ENCODE assay signal across 27 cellular contexts in genomic region chr20:17343091-17343490, GRCh38.
"Had no signal": no experiment of that assay in that cellular context is flagged by ENCODE, and none has a peak within 500 bp of the region (broad histone marks: within the 10 kb centered on the region; RNA-seq: fewer than 3 reads in every experiment).

No MANE protein-coding gene starts in this region.

- H3K36me3 ChIP-seq: ascending aorta, breast epithelium, cardiac muscle cell, colonic mucosa, gastroesophageal sphincter had no signal

- H3K27me3 Mint-ChIP-seq: activated CD4-positive, alpha-beta memory T cell treated with anti-CD3 and anti-CD28 coated beads for 36 hours; activated CD4-positive, alpha-beta T cell treated with anti-CD3 and anti-CD28 coated beads, Interleukin-2, amount 10 ng/mL, durations not matched to agents 24 days and 14 days; activated CD8-positive, alpha-beta memory T cell treated with anti-CD3 and anti-CD28 coated beads, Interleukin-2, amount 10 ng/mL, durations not matched to agents 7 days and 5 days; activated naive CD8-positive, alpha-beta T cell treated with anti-CD3 and anti-CD28 coated beads, Interleukin-2, amount 50 U/mL, for 24 hours had no signal

- H3K27me3 ChIP-seq: ascending aorta, cardiac muscle cell, colonic mucosa had no signal

- H3K9me3 ChIP-seq: ascending aorta, breast epithelium, colonic mucosa had no signal

- DNase-seq: activated CD4-positive, alpha-beta memory T cell treated with anti-CD3 and anti-CD28 coated beads for 36 hours; activated CD4-positive, alpha-beta T cell treated with anti-CD3 and anti-CD28 coated beads for 36 hours; activated CD4-positive, alpha-beta T cell treated with anti-CD3 and anti-CD28 coated beads, Interleukin-2, amount 10 ng/mL, durations not matched to agents 24 days and 14 days; activated CD4-positive, CD25-positive, alpha-beta regulatory T cell; activated CD4-positive, CD25-positive, alpha-beta regulatory T cell treated with anti-CD3 and anti-CD28 coated beads, Interleukin-2, amount 50 U/mL, for 72 hours; activated CD8-positive, alpha-beta memory T cell treated with anti-CD3 and anti-CD28 coated beads, Interleukin-2, amount 10 ng/mL, durations not matched to agents 7 days and 5 days; activated CD8-positive, alpha-beta memory T cell treated with anti-CD3 and anti-CD28 coated beads, Interleukin-2, amount 50 U/mL, for 4 hours; activated CD8-positive, alpha-beta T cell treated with anti-CD3 and anti-CD28 coated beads, Interleukin-2, amount 10 ng/mL, durations not matched to agents 7 days and 5 days; activated gamma-delta T cell treated with Interleukin-2 at 50 U/mL for 16 hours; activated naive CD4-positive, alpha-beta T cell treated with Interleukin-2 at 50 U/mL for 16 hours; activated naive CD8-positive, alpha-beta T cell treated with anti-CD3 and anti-CD28 coated beads for 36 hours; activated naive CD8-positive, alpha-beta T cell treated with anti-CD3 and anti-CD28 coated beads, Interleukin-2, amount 50 U/mL, for 24 hours; activated T-cell treated with anti-CD3 and anti-CD28 coated beads, Interleukin-2, amount 50 U/mL, for 1 hour; activated T-cell treated with anti-CD3 and anti-CD28 coated beads, Interleukin-2, amount 50 U/mL, for 72 hours; central memory CD4-positive, alpha-beta T cell; cerebellar nuclear complex; colonic mucosa; effector memory CD4-positive, alpha-beta T cell; endodermal cell; foreskin melanocyte; T-helper 2 cell had no signal

- H3K27ac ChIP-seq: ascending aorta, breast epithelium, cardiac muscle cell, colonic mucosa, gastroesophageal sphincter had no signal

- H3K27ac Mint-ChIP-seq: activated CD4-positive, alpha-beta memory T cell treated with anti-CD3 and anti-CD28 coated beads for 36 hours; activated CD4-positive, alpha-beta T cell treated with anti-CD3 and anti-CD28 coated beads for 36 hours; activated CD4-positive, alpha-beta T cell treated with anti-CD3 and anti-CD28 coated beads, Interleukin-2, amount 10 ng/mL, durations not matched to agents 24 days and 14 days; activated CD8-positive, alpha-beta memory T cell treated with anti-CD3 and anti-CD28 coated beads, Interleukin-2, amount 10 ng/mL, durations not matched to agents 7 days and 5 days; activated CD8-positive, alpha-beta T cell treated with anti-CD3 and anti-CD28 coated beads, Interleukin-2, amount 10 ng/mL, durations not matched to agents 7 days and 5 days; activated naive CD4-positive, alpha-beta T cell treated with anti-CD3 and anti-CD28 coated beads, Interleukin-2, amount 50 U/mL, for 24 hours; activated naive CD8-positive, alpha-beta T cell treated with anti-CD3 and anti-CD28 coated beads for 36 hours; activated naive CD8-positive, alpha-beta T cell treated with anti-CD3 and anti-CD28 coated beads, Interleukin-2, amount 50 U/mL, for 24 hours; activated T-cell treated with anti-CD3 and anti-CD28 coated beads, Interleukin-2, amount 50 U/mL, for 72 hours; endodermal cell had no signal

- H3K4me1 Mint-ChIP-seq: activated CD4-positive, alpha-beta T cell treated with anti-CD3 and anti-CD28 coated beads for 36 hours; activated CD4-positive, alpha-beta T cell treated with anti-CD3 and anti-CD28 coated beads, Interleukin-2, amount 10 ng/mL, durations not matched to agents 24 days and 14 days; activated CD8-positive, alpha-beta memory T cell treated with anti-CD3 and anti-CD28 coated beads, Interleukin-2, amount 10 ng/mL, durations not matched to agents 7 days and 5 days; activated naive CD4-positive, alpha-beta T cell treated with anti-CD3 and anti-CD28 coated beads, Interleukin-2, amount 50 U/mL, for 24 hours; activated naive CD8-positive, alpha-beta T cell treated with anti-CD3 and anti-CD28 coated beads for 36 hours; activated naive CD8-positive, alpha-beta T cell treated with anti-CD3 and anti-CD28 coated beads, Interleukin-2, amount 50 U/mL, for 24 hours had no signal

- H3K4me3 ChIP-seq: ascending aorta, breast epithelium, cardiac muscle cell, colonic mucosa, gastroesophageal sphincter had no signal

- H3K4me3 Mint-ChIP-seq: activated CD4-positive, alpha-beta memory T cell treated with anti-CD3 and anti-CD28 coated beads for 36 hours; activated CD4-positive, alpha-beta T cell treated with anti-CD3 and anti-CD28 coated beads for 36 hours; activated CD4-positive, alpha-beta T cell treated with anti-CD3 and anti-CD28 coated beads, Interleukin-2, amount 10 ng/mL, durations not matched to agents 24 days and 14 days; activated CD8-positive, alpha-beta memory T cell treated with anti-CD3 and anti-CD28 coated beads, Interleukin-2, amount 10 ng/mL, durations not matched to agents 7 days and 5 days; activated CD8-positive, alpha-beta T cell treated with anti-CD3 and anti-CD28 coated beads, Interleukin-2, amount 10 ng/mL, durations not matched to agents 7 days and 5 days; activated naive CD4-positive, alpha-beta T cell treated with anti-CD3 and anti-CD28 coated beads, Interleukin-2, amount 50 U/mL, for 24 hours; activated naive CD8-positive, alpha-beta T cell treated with anti-CD3 and anti-CD28 coated beads for 36 hours; activated naive CD8-positive, alpha-beta T cell treated with anti-CD3 and anti-CD28 coated beads, Interleukin-2, amount 50 U/mL, for 24 hours; activated T-cell treated with anti-CD3 and anti-CD28 coated beads, Interleukin-2, amount 50 U/mL, for 72 hours; brain; endodermal cell had no signal

- H3K4me1 ChIP-seq: ascending aorta, breast epithelium, colonic mucosa, gastroesophageal sphincter had no signal

- H3K36me3 Mint-ChIP-seq: activated CD4-positive, alpha-beta memory T cell treated with anti-CD3 and anti-CD28 coated beads for 36 hours; activated CD8-positive, alpha-beta memory T cell treated with anti-CD3 and anti-CD28 coated beads, Interleukin-2, amount 10 ng/mL, durations not matched to agents 7 days and 5 days; activated naive CD4-positive, alpha-beta T cell treated with anti-CD3 and anti-CD28 coated beads, Interleukin-2, amount 50 U/mL, for 24 hours; activated naive CD8-positive, alpha-beta T cell treated with anti-CD3 and anti-CD28 coated beads for 36 hours had no signal

- H3K9me3 Mint-ChIP-seq: activated CD4-positive, alpha-beta memory T cell treated with anti-CD3 and anti-CD28 coated beads for 36 hours; activated CD4-positive, alpha-beta T cell treated with anti-CD3 and anti-CD28 coated beads, Interleukin-2, amount 10 ng/mL, durations not matched to agents 24 days and 14 days; activated naive CD4-positive, alpha-beta T cell treated with anti-CD3 and anti-CD28 coated beads, Interleukin-2, amount 50 U/mL, for 24 hours; activated naive CD8-positive, alpha-beta T cell treated with anti-CD3 and anti-CD28 coated beads for 36 hours; activated naive CD8-positive, alpha-beta T cell treated with anti-CD3 and anti-CD28 coated beads, Interleukin-2, amount 50 U/mL, for 24 hours; activated T-cell treated with anti-CD3 and anti-CD28 coated beads, Interleukin-2, amount 50 U/mL, for 72 hours; endodermal cell had no signal
